Comparison of ENCODE assay signal across 24 cellular contexts in genomic region chr11:69860796-69861445, GRCh38. TPM values are rescaled to one million over a fixed set of nuclear protein-coding genes. Genes with fewer than 3 reads are reported as not detected.
DNase-seq lines count a peak whose midpoint lies in the region; ATAC-seq and TF ChIP-seq lines count a peak whose summit lies in the region.
"Had no signal": no experiment of that assay in that cellular context is flagged by ENCODE, and none has a peak within 500 bp of the region (broad histone marks: within the 10 kb centered on the region; RNA-seq: fewer than 3 reads in every experiment).

No MANE protein-coding gene starts in this region.

- no peaks in the 10 kb centered on the region for H3K4me1 Mint-ChIP-seq in activated CD4-positive, alpha-beta memory T cell treated with anti-CD3 and anti-CD28 coated beads, Interleukin-2, amount 10 ng/mL, durations not matched to agents 7 days and 5 days
- H3K4me1 Mint-ChIP-seq: CD8-positive, alpha-beta memory T cell had no signal

- no peak overlapping the region for H3K27ac Mint-ChIP-seq in activated CD4-positive, alpha-beta memory T cell treated with anti-CD3 and anti-CD28 coated beads, Interleukin-2, amount 10 ng/mL, durations not matched to agents 7 days and 5 days
- H3K27ac Mint-ChIP-seq: CD14-positive monocyte; CD4-positive, alpha-beta T cell; CD8-positive, alpha-beta memory T cell; HFFc6 had no signal

- H3K27ac ChIP-seq in coronary artery: no peak overlapping the region
- H3K27ac ChIP-seq: A549; BLaER1 treated with 17β-estradiol and CSF1 and Interleukin-3, amounts not matched to agents 10 nM and 100 nM had no signal

- no peak overlapping the region for H3K4me3 ChIP-seq in coronary artery
- H3K4me3 ChIP-seq: A549; BLaER1 treated with 17β-estradiol and CSF1 and Interleukin-3, amounts not matched to agents 10 nM and 100 nM; GM12878; HAP-1 had no signal

- no peaks in the 10 kb centered on the region for H3K36me3 Mint-ChIP-seq in activated CD4-positive, alpha-beta memory T cell treated with anti-CD3 and anti-CD28 coated beads, Interleukin-2, amount 10 ng/mL, durations not matched to agents 7 days and 5 days (ENCODE audit: low read depth)
- H3K36me3 Mint-ChIP-seq: CD14-positive monocyte; CD8-positive, alpha-beta memory T cell had no signal

- H3K4me3 Mint-ChIP-seq in activated CD4-positive, alpha-beta memory T cell treated with anti-CD3 and anti-CD28 coated beads, Interleukin-2, amount 10 ng/mL, durations not matched to agents 7 days and 5 days: no peak overlapping the region
- H3K4me3 Mint-ChIP-seq: CD4-positive, alpha-beta T cell; CD8-positive, alpha-beta memory T cell; HFFc6 had no signal

- ATAC-seq in left lobe of liver (no peak), GM21529 (IDR thresholded peaks at IDR 0.05; ENCODE audit: unreplicated experiment) (no peak)
- ATAC-seq: A549, GM12878 had no signal

- no peaks in the 10 kb centered on the region for H3K9me3 Mint-ChIP-seq in activated CD4-positive, alpha-beta memory T cell treated with anti-CD3 and anti-CD28 coated beads, Interleukin-2, amount 10 ng/mL, durations not matched to agents 7 days and 5 days
- H3K9me3 Mint-ChIP-seq: CD4-positive, alpha-beta T cell; HFFc6 had no signal

- peak; percentile 41 for DNase-seq in activated effector memory CD4-positive, alpha-beta T cell treated with anti-CD3 and anti-CD28 coated beads, Interleukin-2, amount 50 U/mL, for 16 hours
- no peak for DNase-seq in activated effector memory CD4-positive, alpha-beta T cell treated with Interleukin-2 at 50 U/mL for 16 hours
- peak; percentile 52 for DNase-seq in coronary artery (ENCODE audit: low spot score)
- peak; percentile 37 for DNase-seq in left lobe of liver (ENCODE audit: low spot score)
- DNase-seq in activated CD4-positive, alpha-beta memory T cell treated with anti-CD3 and anti-CD28 coated beads, Interleukin-2, amount 10 ng/mL, durations not matched to agents 7 days and 5 days: no peak
- no peak for DNase-seq in kidney tubule cell (ENCODE audit: low spot score)
- DNase-seq: 8988T; ACHN; AML-193; BE2C; CD4-positive, alpha-beta T cell; CD8-positive, alpha-beta memory T cell; DMS 273 treated with DMSO at 0.1 percent for 48 hours; DMS79; EL; GDM1; GOT3; HFFc6 had no signal

- peaks cover 10% of the 10 kb centered on the region for H3K27me3 Mint-ChIP-seq in activated CD4-positive, alpha-beta memory T cell treated with anti-CD3 and anti-CD28 coated beads, Interleukin-2, amount 10 ng/mL, durations not matched to agents 7 days and 5 days

- POLR2A ChIA-PET in activated CD4-positive, alpha-beta memory T cell treated with anti-CD3 and anti-CD28 coated beads, Interleukin-2, amount 10 ng/mL, durations not matched to agents 7 days and 5 days (lab: Charles Lee): no interaction called here

- CTCF ChIA-PET in activated CD4-positive, alpha-beta memory T cell treated with anti-CD3 and anti-CD28 coated beads, Interleukin-2, amount 10 ng/mL, durations not matched to agents 7 days and 5 days (lab: Charles Lee): no interaction called here

- TF ChIP-seq CTCF in coronary artery (IDR thresholded peaks at IDR 0.05): no peak

RNA-seq across cellular contexts. Expression of gene FGF3, which starts 41.7 kb away (rescaled TPM):
- total RNA-seq in left lobe of liver: not detected
- total RNA-seq in activated CD4-positive, alpha-beta memory T cell treated with anti-CD3 and anti-CD28 coated beads, Interleukin-2, amount 10 ng/mL, durations not matched to agents 7 days and 5 days: not detected
- total RNA-seq: CD4-positive, alpha-beta T cell; CD8-positive, alpha-beta memory T cell; GM12878; HFFc6 had no signal

Comparison
In these comparisons a context has a peak if more than half of its experiments do, and no peak if none do; other contexts are left out.
1. DNase-seq: peak in activated effector memory CD4-positive, alpha-beta T cell treated with anti-CD3 and anti-CD28 coated beads, Interleukin-2, amount 50 U/mL, for 16 hours (single experiment), coronary artery (single experiment) and left lobe of liver (single experiment); none in activated effector memory CD4-positive, alpha-beta T cell treated with Interleukin-2 at 50 U/mL for 16 hours (single experiment), activated CD4-positive, alpha-beta memory T cell treated with anti-CD3 and anti-CD28 coated beads, Interleukin-2, amount 10 ng/mL, durations not matched to agents 7 days and 5 days (single experiment) and kidney tubule cell (single experiment).